ENCODE assay signal across 10 cellular contexts in genomic region chr17:55444471-55445441, GRCh38. TPM values are rescaled to one million over a fixed set of nuclear protein-coding genes. Genes with fewer than 3 reads are reported as not detected.
A peak's percentile ranks its signal among the peaks of the same experiment; 100 is the strongest.
DNase-seq lines count a peak whose midpoint lies in the region; ATAC-seq, FAIRE-seq and TF ChIP-seq lines count a peak whose summit lies in the region.
"Had no signal": no experiment of that assay in that cellular context is flagged by ENCODE, and none has a peak within 500 bp of the region (broad histone marks: within the 10 kb centered on the region; RNA-seq: fewer than 3 reads in every experiment).

No MANE protein-coding gene starts in this region.

- DNase-seq in astrocyte (ENCODE audit: low read depth) (no peak), trophoblast cell (no peak), MG63 (no peak), tibial nerve (ENCODE audit: low spot score in 2 of 2) (no peak)
- DNase-seq in stimulated activated CD4-positive, alpha-beta T cell treated with anti-CD3 and anti-CD28 coated beads, Interleukin-1b, Interleukin-23, amount 100 ng/mL, for 48 hours = no peak
- DNase-seq: activated naive CD4-positive, alpha-beta T cell had no signal

- peak overlapping the region; percentile 70 for H3K4ac ChIP-seq in trophoblast cell (ENCODE audit: low read depth, low read length)

- no peak for FAIRE-seq in astrocyte (lab: Jason Lieb, UNC)

- H3K18ac ChIP-seq in trophoblast cell (ENCODE audit: low read length) = no peak overlapping the region

- no peak overlapping the region for H2AK5ac ChIP-seq in trophoblast cell (ENCODE audit: low read length)

- no peak overlapping the region for H3K23ac ChIP-seq in trophoblast cell (ENCODE audit: low read length)

- H3K36me3 Mint-ChIP-seq in astrocyte (ENCODE audit: low read depth, unreplicated experiment) = no peaks in the 10 kb centered on the region
- H3K36me3 Mint-ChIP-seq: natural killer cell treated with Interleukin-12 subunit alpha and Interleukin-12 subunit beta and Interleukin-15 and Interleukin-18, amount 100 ng/mL, for 72 hours had no signal

- no CpG with 5 or more reads among the region's 6 CpGs for WGBS in trophoblast cell (ENCODE audit: extremely low coverage, insufficient coverage, insufficient read length)
- WGBS in tibial nerve, 2 donors = 49 to 55% methylated on average over 6 of the region's 6 CpGs

- peaks cover 24% of the 10 kb centered on the region for H3K4me1 Mint-ChIP-seq in astrocyte (ENCODE audit: low read depth, unreplicated experiment)

- H3K4me2 ChIP-seq in astrocyte (ENCODE audit: low read length) (peak overlapping the region; percentile 53), trophoblast cell (ENCODE audit: low read length) (no peak overlapping the region)

- H3K27ac ChIP-seq in astrocyte (ENCODE audit: low read depth, low read length) (no peak overlapping the region), trophoblast cell (ENCODE audit: low read depth, low read length) (peak overlapping the region; percentile 32), tibial nerve (peak overlapping the region in 2 of 4 donors; percentile 31 to 41)

- no peak overlapping the region for H3K9ac ChIP-seq in astrocyte (ENCODE audit: low read length)
- no peak overlapping the region for H3K9ac ChIP-seq in trophoblast cell (ENCODE audit: low read length)

- H4K20me1 ChIP-seq in astrocyte (ENCODE audit: insufficient read depth, low read length) = no peaks in the 10 kb centered on the region

- no peak overlapping the region for H2AFZ ChIP-seq in astrocyte (ENCODE audit: low read depth, low read length)
- H2AFZ ChIP-seq in trophoblast cell (ENCODE audit: insufficient read depth, low read length, poor library complexity) = no peak overlapping the region

- H3K27me3 ChIP-seq in astrocyte (ENCODE audit: insufficient read depth, low read length) (peaks cover 3% of the 10 kb centered on the region), trophoblast cell (ENCODE audit: insufficient read depth, low read length) (no peaks in the 10 kb centered on the region), MG63 (no peaks in the 10 kb centered on the region; the same call in 1 of the 2 replicates), tibial nerve (no peaks in the 10 kb centered on the region)

- H3K36me3 ChIP-seq in astrocyte (ENCODE audit: insufficient read depth, low read length) = no peaks in the 10 kb centered on the region
- H3K36me3 ChIP-seq in trophoblast cell (ENCODE audit: control insufficient read depth in 1 of 2, insufficient read depth in 2 of 2, low read length in 2 of 2) = no peaks in the 10 kb centered on the region
- no peaks in the 10 kb centered on the region for H3K36me3 ChIP-seq in MG63
- no peaks in the 10 kb centered on the region for H3K36me3 ChIP-seq in tibial nerve

- TF ChIP-seq POLR2A in tibial nerve (IDR thresholded peaks at IDR 0.05) = no peak

- H4K8ac ChIP-seq in trophoblast cell (ENCODE audit: low read depth, low read length) = no peak overlapping the region

- peak overlapping the region; percentile 92 for H2BK120ac ChIP-seq in trophoblast cell (ENCODE audit: insufficient read depth, low read length, poor library complexity)

- no peaks in the 10 kb centered on the region for H3K27me3 Mint-ChIP-seq in astrocyte (ENCODE audit: low read depth, unreplicated experiment)

- no peak overlapping the region for H3K4me3 ChIP-seq in astrocyte (ENCODE audit: insufficient read depth, low read depth, low read length)
- no peak overlapping the region for H3K4me3 ChIP-seq in trophoblast cell (ENCODE audit: low read depth, low read length)
- H3K4me3 ChIP-seq in MG63 = no peak overlapping the region
- H3K4me3 ChIP-seq in tibial nerve = no peak overlapping the region

- peak overlapping the region; percentile 45 for H3K14ac ChIP-seq in trophoblast cell (ENCODE audit: low read length)

- H3K79me2 ChIP-seq in astrocyte (ENCODE audit: insufficient read depth, low read length) = no peaks in the 10 kb centered on the region
- H3K79me2 ChIP-seq in trophoblast cell (ENCODE audit: control insufficient read depth, insufficient read depth, low read length, poor library complexity) = no peaks in the 10 kb centered on the region

- TF ChIP-seq CTCF in astrocyte (IDR thresholded peaks at IDR 0.05; ENCODE audit: insufficient read depth, low read depth, low read length) (no peak), tibial nerve (IDR thresholded peaks at IDR 0.05) (no peak)

- H3K4me3 Mint-ChIP-seq in astrocyte (ENCODE audit: unreplicated experiment) = no peak overlapping the region
- H3K4me3 Mint-ChIP-seq: natural killer cell treated with Interleukin-12 subunit alpha and Interleukin-12 subunit beta and Interleukin-15 and Interleukin-18, amount 100 ng/mL, for 72 hours had no signal

- peaks cover 8% of the 10 kb centered on the region for H3K4me1 ChIP-seq in astrocyte (ENCODE audit: insufficient read depth, low read length)
- peaks cover 16 to 28% of the 10 kb centered on the region in 2 experiments for H3K4me1 ChIP-seq in trophoblast cell (ENCODE audit: control insufficient read depth in 1 of 2, insufficient read depth in 2 of 2, low read length in 2 of 2)
- peaks cover 0 to 7% (median 2%) of the 10 kb centered on the region in 4 donors for H3K4me1 ChIP-seq in tibial nerve

- peak; percentile 86 for ATAC-seq in GM19043 (IDR thresholded peaks at IDR 0.05; ENCODE audit: low read depth, unreplicated experiment)
- peak; percentile 76 for ATAC-seq in HG03064 (IDR thresholded peaks at IDR 0.05; ENCODE audit: low read depth, unreplicated experiment)
- no peak for ATAC-seq in GM18519 (IDR thresholded peaks at IDR 0.05; ENCODE audit: low FRiP score, unreplicated experiment)

- peak overlapping the region; percentile 79 for H3K27ac Mint-ChIP-seq in astrocyte (ENCODE audit: unreplicated experiment)
- H3K27ac Mint-ChIP-seq: natural killer cell treated with Interleukin-12 subunit alpha and Interleukin-12 subunit beta and Interleukin-15 and Interleukin-18, amount 100 ng/mL, for 72 hours had no signal

- no peaks in the 10 kb centered on the region for H3K9me3 Mint-ChIP-seq in astrocyte (ENCODE audit: unreplicated experiment)
- H3K9me3 Mint-ChIP-seq: natural killer cell treated with Interleukin-12 subunit alpha and Interleukin-12 subunit beta and Interleukin-15 and Interleukin-18, amount 100 ng/mL, for 72 hours had no signal

- TF ChIP-seq EP300 in tibial nerve (IDR thresholded peaks at IDR 0.05) = no peak

- H4K91ac ChIP-seq in trophoblast cell (ENCODE audit: low read depth, low read length) = peak overlapping the region; percentile 77

- H3K9me3 ChIP-seq in astrocyte (ENCODE audit: insufficient read depth, low read depth, low read length) (no peaks in the 10 kb centered on the region), trophoblast cell (ENCODE audit: insufficient read depth, low read depth, low read length) (no peaks in the 10 kb centered on the region), MG63 (no peaks in the 10 kb centered on the region), tibial nerve (no peaks in the 10 kb centered on the region)

- H4K12ac ChIP-seq in trophoblast cell (ENCODE audit: low read depth, low read length) = no peak overlapping the region

- H2BK5ac ChIP-seq in trophoblast cell (ENCODE audit: low read depth, low read length, poor library complexity) = peak overlapping the region; percentile 49

- H2BK12ac ChIP-seq in trophoblast cell (ENCODE audit: low read length) = peak overlapping the region; percentile 75

- peaks cover 13% of the 10 kb centered on the region for H3K79me1 ChIP-seq in trophoblast cell (ENCODE audit: low read length)

RNA-seq across cellular contexts. Expression of gene MMD, which starts 23.1 kb away (rescaled TPM):
- total RNA-seq in astrocyte = 8.6 and 10.6 TPM in 2 replicates
- 52.1 and 57.7 TPM in 2 replicates for polyA plus RNA-seq in trophoblast cell (2013)
- total RNA-seq in MG63 (2014; rRNA removed; shearing (Covaris generic); ENCODE audit: low replicate concordance) = 6.3 and 6.8 TPM in 2 replicates
- 10 to 100 TPM; 16.1 to 60.9 (median 37.7) TPM for total RNA-seq in tibial nerve
